In the genomic region with DNA sequence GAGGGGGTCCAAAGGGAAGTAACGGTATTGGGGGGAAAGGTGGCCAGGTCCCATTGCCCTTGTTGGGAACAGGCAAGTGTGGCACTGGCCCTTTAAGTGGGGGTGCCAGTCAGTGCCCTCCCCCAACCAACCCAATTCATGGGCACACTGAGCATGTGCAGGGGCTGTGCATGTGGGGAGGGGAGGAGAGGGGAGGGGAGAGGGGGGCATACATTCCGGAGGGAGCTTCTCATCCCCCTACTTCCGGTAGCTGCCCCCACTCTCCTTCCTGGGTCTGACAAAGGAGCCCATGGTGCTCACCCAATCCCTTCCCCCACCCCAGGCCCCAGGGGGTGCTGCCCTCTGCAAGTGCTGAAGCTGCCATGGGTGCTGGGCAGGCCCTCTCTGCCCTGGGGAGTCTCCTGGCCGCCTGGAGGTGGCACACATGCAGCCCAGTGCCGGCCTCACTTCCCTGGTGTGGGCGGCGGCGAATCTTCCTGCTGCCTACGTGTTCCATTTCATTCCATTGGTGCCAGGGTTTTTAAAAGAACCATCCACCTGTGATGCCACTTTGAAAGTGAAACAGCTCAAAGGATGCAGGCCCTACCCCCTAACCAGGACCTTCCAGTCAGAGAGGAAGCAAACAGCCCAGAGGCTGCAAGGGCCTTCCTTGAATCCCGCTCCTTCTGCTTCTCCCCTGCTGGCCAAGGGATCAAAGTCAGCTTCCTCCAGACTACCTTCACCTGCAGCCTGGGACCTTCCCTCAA, we compare ENCODE assay signal across 8 cellular contexts. TPM values are rescaled to one million over a fixed set of nuclear protein-coding genes. Genes with fewer than 3 reads are reported as not detected.
DNase-seq lines count a peak whose midpoint lies in the region; ATAC-seq, FAIRE-seq and TF ChIP-seq lines count a peak whose summit lies in the region.

No MANE protein-coding gene starts in this region.

- no peaks in the 10 kb centered on the region for H3K36me3 Mint-ChIP-seq in naive thymus-derived CD4-positive, alpha-beta T cell

- ATAC-seq in naive thymus-derived CD4-positive, alpha-beta T cell = peak; percentile 79
- no peak for ATAC-seq in HG03354 (IDR thresholded peaks at IDR 0.05; ENCODE audit: poor library complexity, severe bottlenecking, unreplicated experiment)

- H3K9me3 ChIP-seq in esophagus squamous epithelium = no peaks in the 10 kb centered on the region
- no peaks in the 10 kb centered on the region for H3K9me3 ChIP-seq in naive thymus-derived CD4-positive, alpha-beta T cell (ENCODE audit: control insufficient read depth in 2 of 3, low read length in 3 of 3)
- H3K9me3 ChIP-seq in stomach = no peaks in the 10 kb centered on the region

- peak overlapping the region; percentile 63 to 98 (median 94) for H3K27ac Mint-ChIP-seq in naive thymus-derived CD4-positive, alpha-beta T cell

- no peak for TF ChIP-seq EP300 in stomach (IDR thresholded peaks at IDR 0.05)

- peak overlapping the region; percentile 95 to 96 (median 96) for H3K27ac ChIP-seq in esophagus squamous epithelium
- peak overlapping the region; percentile 63 for H3K27ac ChIP-seq in naive thymus-derived CD4-positive, alpha-beta T cell (ENCODE audit: low read depth, low read length)
- peak overlapping the region; percentile 76 to 85 (median 84) for H3K27ac ChIP-seq in stomach

- H3K4me3 ChIP-seq in esophagus squamous epithelium = peak overlapping the region; percentile 27 to 61 (median 44)
- peak overlapping the region; percentile 65 for H3K4me3 ChIP-seq in naive thymus-derived CD4-positive, alpha-beta T cell (ENCODE audit: low read length)
- H3K4me3 ChIP-seq in stomach = peak overlapping the region; percentile 28 to 41 (median 37)

- TF ChIP-seq CTCF in esophagus squamous epithelium (IDR thresholded peaks at IDR 0.05) (peak in 1 of 6 experiments; percentile 9), stomach (IDR thresholded peaks at IDR 0.05) (no peak)

- DNase-seq in GM12892 (ENCODE audit: insufficient read length) (no peak), NCI-H510A treated with DMSO at 0.1 percent for 48 hours (lab: John Stamatoyannopoulos, UW) (peak; percentile 65), activated T-cell treated with anti-CD3 and anti-CD28 coated beads for 1 hour (ENCODE audit: low read depth) (peak; percentile 38), esophagus squamous epithelium (lab: John Stamatoyannopoulos, UW) (no peak), stomach (peak; percentile 69), COLO668 (lab: John Stamatoyannopoulos, UW; ENCODE audit: unreplicated experiment) (no peak)
- peak in 8 of 9 donors; percentile 45 to 61 (median 55) for DNase-seq in naive thymus-derived CD4-positive, alpha-beta T cell

- 10 to 15% methylated on average over 4 to 9 of the region's 10 CpGs for WGBS in esophagus squamous epithelium, 2 donors
- WGBS in stomach, 5 donors = 13 to 20% (median 16%) methylated on average over 9 to 10 of the region's 10 CpGs

- H3K4me1 Mint-ChIP-seq in naive thymus-derived CD4-positive, alpha-beta T cell = peaks cover 8 to 31% (median 24%) of the 10 kb centered on the region in 7 donors

- TF ChIP-seq POLR2A in GM12892 (IDR thresholded peaks at IDR 0.05; ENCODE audit: low read depth, low read length) = 0 out of 2 replicates have a peak, but pooled peaks have one; percentile 20
- TF ChIP-seq POLR2A in esophagus squamous epithelium (IDR thresholded peaks at IDR 0.05) = no peak
- no peak for TF ChIP-seq POLR2A in stomach (IDR thresholded peaks at IDR 0.05)

- H3K4me1 ChIP-seq in esophagus squamous epithelium = peaks cover 35 to 68% (median 49%) of the 10 kb centered on the region in 3 donors
- peaks cover 7 to 14% of the 10 kb centered on the region in 2 donors for H3K4me1 ChIP-seq in naive thymus-derived CD4-positive, alpha-beta T cell (ENCODE audit: control insufficient read depth in 2 of 2, insufficient read depth in 2 of 2, low read length in 2 of 2)
- peaks cover 31 to 52% (median 37%) of the 10 kb centered on the region in 4 donors for H3K4me1 ChIP-seq in stomach

- H3K27me3 ChIP-seq in esophagus squamous epithelium (no peaks in the 10 kb centered on the region), stomach (no peaks in the 10 kb centered on the region)
- no peaks in the 10 kb centered on the region for H3K27me3 ChIP-seq in naive thymus-derived CD4-positive, alpha-beta T cell (ENCODE audit: control insufficient read depth in 2 of 2, insufficient read depth in 2 of 2, low read length in 2 of 2)

- POLR2A ChIA-PET in naive thymus-derived CD4-positive, alpha-beta T cell (lab: Charles Lee) = interaction anchor here (0.7 to 3.7 kb wide), 15 partner anchors 10 to 143 kb away, joined by 3 to 73 read pairs (median 6); a partner anchor contains a TSS

- H3K36me3 ChIP-seq in esophagus squamous epithelium = peaks cover 0 to 8% (median 0%) of the 10 kb centered on the region in 3 donors
- no peaks in the 10 kb centered on the region for H3K36me3 ChIP-seq in naive thymus-derived CD4-positive, alpha-beta T cell (ENCODE audit: control insufficient read depth in 2 of 3, insufficient read depth in 3 of 3, low read length in 3 of 3)
- H3K36me3 ChIP-seq in stomach = peaks cover 0 to 15% (median 7%) of the 10 kb centered on the region in 4 donors

- peak; percentile 65 for FAIRE-seq in GM12892 (lab: Jason Lieb, UNC)

- H3K9me3 Mint-ChIP-seq in naive thymus-derived CD4-positive, alpha-beta T cell = no peaks in the 10 kb centered on the region

- H3K4me3 Mint-ChIP-seq in naive thymus-derived CD4-positive, alpha-beta T cell = peak overlapping the region; percentile 71 to 95 (median 86)

- no peaks in the 10 kb centered on the region for H3K27me3 Mint-ChIP-seq in naive thymus-derived CD4-positive, alpha-beta T cell

- CTCF ChIA-PET in naive thymus-derived CD4-positive, alpha-beta T cell (lab: Charles Lee) = interaction anchor here (0.9 to 3.1 kb wide), 7 partner anchors 11 to 114 kb away, joined by 3 to 20 read pairs (median 3); a partner anchor contains a TSS

- intact Hi-C loops in esophagus squamous epithelium (cut with DNase I) = no loop called here
- intact Hi-C loops in naive thymus-derived CD4-positive, alpha-beta T cell (cut with micrococcal nuclease) = loop anchor here (1.0 to 2.0 kb wide), 4 partner anchors 11 to 50 kb away; a partner anchor contains a TSS
- intact Hi-C loops in stomach (cut with DNase I; ENCODE audit: low total_unique reads) = no loop called here

RNA-seq across cellular contexts. Expression of a gene that starts 11.0 kb away (rescaled TPM):
- polyA plus RNA-seq in GM12892 (2012; ENCODE audit: missing spikeins) = 4.4 TPM
- total RNA-seq in esophagus squamous epithelium = 1 to 10 TPM; 1.7 to 9.0 (median 4.9) TPM
- total RNA-seq in naive thymus-derived CD4-positive, alpha-beta T cell = 1 to 10 TPM; 2.2 to 8.2 (median 3.4) TPM
- 1 to 10 TPM; 2.4 to 3.2 TPM for polyA plus RNA-seq in naive thymus-derived CD4-positive, alpha-beta T cell
- total RNA-seq in stomach = 10 to 100 TPM in 2 of 5 donors, 1 to 10 TPM in 2, under 1 TPM in 1; 0.92 to 34.4 (median 6.7) TPM
- polyA plus RNA-seq in stomach = 10 to 100 TPM; 10.8 to 12.5 (median 11.1) TPM

RNA-seq across cellular contexts. Expression of a gene that starts 24.4 kb away (rescaled TPM):
- polyA plus RNA-seq in GM12892 (2012; ENCODE audit: missing spikeins) = 11.4 TPM
- 10 to 100 TPM; 19.8 to 28.4 (median 25.3) TPM for total RNA-seq in esophagus squamous epithelium
- 10 to 100 TPM; 28.5 to 41.3 (median 37.6) TPM for total RNA-seq in naive thymus-derived CD4-positive, alpha-beta T cell
- 1 to 10 TPM; 5.1 to 6.1 TPM for polyA plus RNA-seq in naive thymus-derived CD4-positive, alpha-beta T cell
- total RNA-seq in stomach = 10 to 100 TPM in 3 of 5 donors, 1 to 10 TPM in 2; 6.4 to 23.8 (median 13.0) TPM
- polyA plus RNA-seq in stomach = 10 to 100 TPM; 15.4 to 20.5 (median 16.1) TPM

RNA-seq across cellular contexts. Expression of a gene that starts 37.2 kb away (rescaled TPM):
- 6.1 TPM for polyA plus RNA-seq in GM12892 (2012; ENCODE audit: missing spikeins)
- total RNA-seq in esophagus squamous epithelium (1 to 10 TPM; 1.7 to 6.9 (median 4.5) TPM), stomach (10 to 100 TPM in 3 of 5 donors, 1 to 10 TPM in 2; 4.6 to 24.6 (median 15.2) TPM)
- total RNA-seq in naive thymus-derived CD4-positive, alpha-beta T cell = 10 to 100 TPM; 17.9 to 59.5 (median 31.3) TPM
- 10 to 100 TPM; 12.3 to 13.9 TPM for polyA plus RNA-seq in naive thymus-derived CD4-positive, alpha-beta T cell
- polyA plus RNA-seq in stomach = 10 to 100 TPM; 16.1 to 23.1 (median 18.1) TPM

RNA-seq across cellular contexts. Expression of a gene that starts 40.4 kb away (rescaled TPM):
- polyA plus RNA-seq in GM12892 (2012; ENCODE audit: missing spikeins) = 0.17 TPM
- total RNA-seq in esophagus squamous epithelium = 100 to 1,000 TPM in 1 of 4 donors, 10 to 100 TPM in 3; 16.3 to 105 (median 20.5) TPM
- 1 to 10 TPM; 2.0 to 5.1 (median 3.2) TPM for total RNA-seq in naive thymus-derived CD4-positive, alpha-beta T cell
- polyA plus RNA-seq in naive thymus-derived CD4-positive, alpha-beta T cell = under 1 TPM in 1 of 2 donors, not detected in 1; 0.21 TPM
- total RNA-seq in stomach = 100 to 1,000 TPM in 1 of 5 donors, 10 to 100 TPM in 3, 1 to 10 TPM in 1; 7.6 to 215 (median 31.0) TPM
- 100 to 1,000 TPM in 1 of 3 donors, 10 to 100 TPM in 2; 17.2 to 106 (median 53.2) TPM for polyA plus RNA-seq in stomach

RNA-seq across cellular contexts. Expression of a gene that starts 49.0 kb away (rescaled TPM):
- polyA plus RNA-seq in GM12892 (2012; ENCODE audit: missing spikeins) = 54.8 TPM
- total RNA-seq in esophagus squamous epithelium = 10 to 100 TPM in 2 of 4 donors, 1 to 10 TPM in 2; 3.5 to 16.8 (median 6.9) TPM
- 100 to 1,000 TPM; 324 to 595 (median 396) TPM for total RNA-seq in naive thymus-derived CD4-positive, alpha-beta T cell
- 10 to 100 TPM; 19.0 to 36.4 TPM for polyA plus RNA-seq in naive thymus-derived CD4-positive, alpha-beta T cell
- total RNA-seq in stomach = 10 to 100 TPM in 3 of 5 donors, 1 to 10 TPM in 2; 8.1 to 34.5 (median 16.5) TPM
- polyA plus RNA-seq in stomach = 10 to 100 TPM in 1 of 3 donors, 1 to 10 TPM in 2; 4.5 to 10.1 (median 8.2) TPM

Comparison
In these comparisons a context has a peak if more than half of its experiments do, and no peak if none do; other contexts are left out.
1. DNase-seq: peak in NCI-H510A treated with DMSO at 0.1 percent for 48 hours (single experiment), activated T-cell treated with anti-CD3 and anti-CD28 coated beads for 1 hour (single experiment), naive thymus-derived CD4-positive, alpha-beta T cell (8 of 9) and stomach (single experiment); none in GM12892 (single experiment), esophagus squamous epithelium (single experiment) and COLO668 (single experiment).
2. intact Hi-C loops: an anchor here in naive thymus-derived CD4-positive, alpha-beta T cell (1.0 to 2.0 kb wide); none called in esophagus squamous epithelium and stomach.
3. Peak in every context shown above with its lines, with median percentiles within 50 percentile points of each other: H3K27ac ChIP-seq and H3K4me3 ChIP-seq.